In genomic region chr13:113033054-113033453, GRCh38 we compare ENCODE assay signal across 23 cellular contexts.
A peak's percentile ranks its signal among the peaks of the same experiment; 100 is the strongest.
DNase-seq lines count a peak whose midpoint lies in the region; ATAC-seq, FAIRE-seq and TF ChIP-seq lines count a peak whose summit lies in the region.
"Had no signal": no experiment of that assay in that cellular context is flagged by ENCODE, and none has a peak within 500 bp of the region (broad histone marks: within the 10 kb centered on the region; RNA-seq: fewer than 3 reads in every experiment).

No MANE protein-coding gene starts in this region.

- no TSS peak for BruUV-seq in K562 (replicated peaks; lab: Mats Ljungman, UMichigan)

- no peak overlapping the region for H2BK120ac ChIP-seq in neuronal stem cell (ENCODE audit: low read depth, low read length)

- H3K36me3 Mint-ChIP-seq in activated CD4-positive, alpha-beta T cell treated with anti-CD3 and anti-CD28 coated beads, Interleukin-2, amount 10 ng/mL, durations not matched to agents 7 days and 5 days (ENCODE audit: low read depth): no peaks in the 10 kb centered on the region
- H3K36me3 Mint-ChIP-seq: CD8-positive, alpha-beta T cell had no signal

- no peak overlapping the region for H2AFZ ChIP-seq in K562 (ENCODE audit: low read depth, low read length)
- H2AFZ ChIP-seq in neuronal stem cell (ENCODE audit: low read length): no peak overlapping the region
- H2AFZ ChIP-seq: GM23248 had no signal

- H3K27ac Mint-ChIP-seq in activated CD4-positive, alpha-beta T cell treated with anti-CD3 and anti-CD28 coated beads, Interleukin-2, amount 10 ng/mL, durations not matched to agents 7 days and 5 days: no peak overlapping the region
- H3K27ac Mint-ChIP-seq: B cell; CD4-positive, CD25-positive, alpha-beta regulatory T cell; CD8-positive, alpha-beta T cell; H9 had no signal

- no peak overlapping the region for H3K4ac ChIP-seq in neuronal stem cell (ENCODE audit: low read length)

- no peak for TF ChIP-seq CTCF in K562 (IDR thresholded peaks at IDR 0.05 in 2 of 3, conservative IDR thresholded peaks at IDR 0.05 in 1 of 3; ENCODE audit: insufficient read depth in 2 of 3, low read depth in 1 of 3, low read length in 3 of 3)
- TF ChIP-seq CTCF in kidney (IDR thresholded peaks at IDR 0.05; ENCODE audit: borderline replicate concordance, extremely low read depth, insufficient read depth): no peak
- TF ChIP-seq CTCF in thyroid gland (IDR thresholded peaks at IDR 0.05): no peak

- 16% methylated on average over 5 of the region's 28 CpGs for WGBS in K562 (ENCODE audit: insufficient coverage, low coverage, missing lambda C conversion rate)
- WGBS in neuronal stem cell (ENCODE audit: extremely low coverage in 2 of 2, insufficient read length in 2 of 2, insufficient replicate concordance in 1 of 2), 2 donors: no CpG with 5 or more reads among the region's 28 CpGs
- WGBS in thyroid gland, 2 donors: 84 to 85% methylated on average over 10 to 13 of the region's 28 CpGs

- no peaks in the 10 kb centered on the region for H3K27me3 Mint-ChIP-seq in activated CD4-positive, alpha-beta T cell treated with anti-CD3 and anti-CD28 coated beads, Interleukin-2, amount 10 ng/mL, durations not matched to agents 7 days and 5 days
- H3K27me3 Mint-ChIP-seq: B cell; CD4-positive, CD25-positive, alpha-beta regulatory T cell had no signal

- TF ChIP-seq EP300 in K562 (IDR thresholded peaks at IDR 0.05; ENCODE audit: low read length): no peak

- H4K20me1 ChIP-seq in K562 (replicated peaks; ENCODE audit: control insufficient read depth, insufficient read depth, low read length): no peaks in the 10 kb centered on the region; the same call in 1 of the 2 replicates

- H2AK5ac ChIP-seq in neuronal stem cell (ENCODE audit: low read depth, low read length): no peak overlapping the region

- H3K9me3 ChIP-seq in K562 (replicated peaks; ENCODE audit: control insufficient read depth, insufficient read depth, low read depth, low read length) (no peaks in the 10 kb centered on the region), kidney (ENCODE audit: control insufficient read depth in 1 of 2, low read length in 2 of 2) (no peaks in the 10 kb centered on the region), neuronal stem cell (replicated peaks in 1 of 2; ENCODE audit: control insufficient read depth in 2 of 2, insufficient read depth in 1 of 2, low read depth in 1 of 2, low read length in 2 of 2) (peaks cover 11 to 12% of the 10 kb centered on the region in 2 donors), thyroid gland (no peaks in the 10 kb centered on the region)
- H3K9me3 ChIP-seq: BLaER1 had no signal

- H3K9me3 Mint-ChIP-seq in activated CD4-positive, alpha-beta T cell treated with anti-CD3 and anti-CD28 coated beads, Interleukin-2, amount 10 ng/mL, durations not matched to agents 7 days and 5 days: no peaks in the 10 kb centered on the region
- H3K9me3 Mint-ChIP-seq: CD4-positive, CD25-positive, alpha-beta regulatory T cell; CD8-positive, alpha-beta T cell had no signal

- H3K4me1 ChIP-seq in K562 (replicated peaks in 1 of 2; ENCODE audit: control insufficient read depth in 2 of 2, insufficient read depth in 2 of 2, low read length in 2 of 2) (peaks cover 0 to 6% of the 10 kb centered on the region in 2 experiments; a peak in 1 of 5 replicates), kidney (ENCODE audit: control insufficient read depth in 1 of 2, insufficient read depth in 1 of 2, low read depth in 1 of 2, low read length in 2 of 2) (no peaks in the 10 kb centered on the region), neuronal stem cell (ENCODE audit: control insufficient read depth in 2 of 2, insufficient read depth in 1 of 2, low read depth in 1 of 2, low read length in 2 of 2) (peaks cover 0 to 3% of the 10 kb centered on the region in 2 donors), thyroid gland (no peaks in the 10 kb centered on the region)
- H3K4me1 ChIP-seq: BLaER1, Caco-2 had no signal

- no peak for ATAC-seq in K562
- ATAC-seq: CD8-positive, alpha-beta T cell; GM12878; HCT116 had no signal

- H3K4me2 ChIP-seq in K562 (ENCODE audit: insufficient read depth, low read length) (no peak overlapping the region), neuronal stem cell (ENCODE audit: insufficient read depth, low read length, poor library complexity, severe bottlenecking) (no peak overlapping the region)
- H3K4me2 ChIP-seq: BLaER1 had no signal

- H3K27ac ChIP-seq in K562 (ENCODE audit: extremely low read depth, low read depth, low read length) (no peak overlapping the region), kidney (ENCODE audit: low read depth in 2 of 2, low read length in 2 of 2) (no peak overlapping the region), neuronal stem cell (replicated peaks; ENCODE audit: low read length) (no peak overlapping the region), thyroid gland (no peak overlapping the region)
- H3K27ac ChIP-seq: 22Rv1, BLaER1, C4-2B, GM23248 had no signal

- H3K4me3 ChIP-seq in K562 (no peak overlapping the region), kidney (ENCODE audit: low read length in 2 of 2) (no peak overlapping the region), neuronal stem cell (ENCODE audit: low read length in 2 of 2) (no peak overlapping the region), thyroid gland (replicated peaks in 1 of 3) (no peak overlapping the region)
- H3K4me3 ChIP-seq: BLaER1, GM12878, GM23248 had no signal

- TF ChIP-seq RAD21 in K562 (CRISPR knock-in tag; conservative IDR thresholded peaks at IDR 0.05 in 1 of 2, IDR thresholded peaks at IDR 0.05 in 1 of 2): no peak

- POLR2A ChIA-PET in K562 (lab: Yijun Ruan, JAX): interaction anchor here (0.7 kb wide), 1 partner anchor 81 kb away, joined by 4 read pairs; no protein-coding TSS in a partner anchor
- POLR2A ChIA-PET in activated CD4-positive, alpha-beta T cell treated with anti-CD3 and anti-CD28 coated beads, Interleukin-2, amount 10 ng/mL, durations not matched to agents 7 days and 5 days (lab: Charles Lee): no interaction called here

- peak overlapping the region; percentile 49 for H3K18ac ChIP-seq in neuronal stem cell (ENCODE audit: low read length)

- DNase-seq in ELR (ENCODE audit: low read depth) (peak; percentile 6), K562 (ENCODE audit: extremely low read depth in 1 of 4, low spot score in 3 of 4) (no peak), kidney (peak; percentile 29), neuronal stem cell (ENCODE audit: low spot score) (no peak), posterior vena cava (ENCODE audit: low spot score) (no peak), thyroid gland (no peak)
- DNase-seq in activated CD4-positive, alpha-beta T cell treated with anti-CD3 and anti-CD28 coated beads, Interleukin-2, amount 10 ng/mL, durations not matched to agents 7 days and 5 days: no peak
- DNase-seq: Caco-2; CD4-positive, CD25-positive, alpha-beta regulatory T cell; CD8-positive, alpha-beta T cell; DMS153; DND-41; GDM1; H9 had no signal

- intact Hi-C loops in K562 (cut with micrococcal nuclease): no loop called here
- intact Hi-C loops in kidney (cut with DNase I): no loop called here
- intact Hi-C loops in posterior vena cava (cut with DNase I): no loop called here
- intact Hi-C loops in thyroid gland (cut with DNase I): no loop called here

- peak overlapping the region; percentile 64 for H3K14ac ChIP-seq in neuronal stem cell (ENCODE audit: low read length)

- TF ChIP-seq POLR2A in K562 (conservative IDR thresholded peaks at IDR 0.05) (no peak), thyroid gland (IDR thresholded peaks at IDR 0.05) (no peak)

- CTCF ChIA-PET in K562 (lab: Yijun Ruan, JAX; ENCODE audit: low intra/inter-chr PET ratio): interaction anchor here (0.8 kb wide), 1 partner anchor 101 kb away, joined by 3 read pairs; no protein-coding TSS in a partner anchor
- CTCF ChIA-PET in activated CD4-positive, alpha-beta T cell treated with anti-CD3 and anti-CD28 coated beads, Interleukin-2, amount 10 ng/mL, durations not matched to agents 7 days and 5 days (lab: Charles Lee): no interaction called here

- H3K9ac ChIP-seq in K562 (ENCODE audit: insufficient read depth in 1 of 2, low read depth in 2 of 2, low read length in 2 of 2): no peak overlapping the region
- H3K9ac ChIP-seq in kidney (ENCODE audit: low read length in 2 of 2): no peak overlapping the region
- H3K9ac ChIP-seq in neuronal stem cell (ENCODE audit: low read depth, low read length, poor library complexity): no peak overlapping the region
- H3K9ac ChIP-seq: BLaER1, GM23248 had no signal

- H4K8ac ChIP-seq in neuronal stem cell (ENCODE audit: low read depth, low read length): peak overlapping the region; percentile 88

- H3K23ac ChIP-seq in neuronal stem cell (ENCODE audit: low read depth, low read length, poor library complexity): no peak overlapping the region

- no peaks in the 10 kb centered on the region for H3K36me3 ChIP-seq in K562 (ENCODE audit: control insufficient read depth, insufficient read depth, low read length)
- H3K36me3 ChIP-seq in kidney (ENCODE audit: control insufficient read depth in 1 of 2, insufficient read depth in 2 of 2, low read length in 2 of 2): peaks cover 2 to 5% of the 10 kb centered on the region in 2 donors
- H3K36me3 ChIP-seq in neuronal stem cell (replicated peaks in 1 of 2; ENCODE audit: control insufficient read depth in 2 of 2, insufficient read depth in 2 of 2, low read length in 2 of 2): peaks cover 5 to 8% of the 10 kb centered on the region in 2 donors
- no peaks in the 10 kb centered on the region for H3K36me3 ChIP-seq in thyroid gland
- H3K36me3 ChIP-seq: BLaER1 had no signal

- H3K27me3 ChIP-seq in K562 (ENCODE audit: control insufficient read depth in 2 of 2, insufficient read depth in 2 of 2, low read length in 2 of 2) (peaks cover 7 to 69% of the 10 kb centered on the region in 2 experiments; a peak in 4 of 5 replicates), neuronal stem cell (ENCODE audit: control insufficient read depth in 3 of 3, insufficient read depth in 3 of 3, low read depth in 1 of 3, low read length in 3 of 3) (no peaks in the 10 kb centered on the region), thyroid gland (no peaks in the 10 kb centered on the region)

- no peaks in the 10 kb centered on the region for H3K79me2 ChIP-seq in K562 (ENCODE audit: control insufficient read depth, insufficient read depth, low read length)

- H2BK5ac ChIP-seq in neuronal stem cell (ENCODE audit: low read length): no peak overlapping the region

- H3K9me1 ChIP-seq in K562 (ENCODE audit: control insufficient read depth, insufficient read depth, low read length): no peaks in the 10 kb centered on the region

- no peak overlapping the region for H3K4me3 Mint-ChIP-seq in activated CD4-positive, alpha-beta T cell treated with anti-CD3 and anti-CD28 coated beads, Interleukin-2, amount 10 ng/mL, durations not matched to agents 7 days and 5 days
- H3K4me3 Mint-ChIP-seq: B cell; CD4-positive, CD25-positive, alpha-beta regulatory T cell; CD8-positive, alpha-beta T cell; H9 had no signal

- H2BK15ac ChIP-seq in neuronal stem cell (ENCODE audit: low read length): no peak overlapping the region

- in situ Hi-C loops in K562 (cut with MboI): no loop called here

- no peak for FAIRE-seq in K562 (lab: Jason Lieb, UNC)
- FAIRE-seq in kidney (lab: Jason Lieb, UNC): no peak
- FAIRE-seq: A204.1, GM12878, GM19239 had no signal

- H2BK12ac ChIP-seq in neuronal stem cell (ENCODE audit: low read length): no peak overlapping the region

- H3K79me1 ChIP-seq in neuronal stem cell (ENCODE audit: low read depth, low read length): peaks cover 6% of the 10 kb centered on the region

- no peaks in the 10 kb centered on the region for H3K4me1 Mint-ChIP-seq in activated CD4-positive, alpha-beta T cell treated with anti-CD3 and anti-CD28 coated beads, Interleukin-2, amount 10 ng/mL, durations not matched to agents 7 days and 5 days
- H3K4me1 Mint-ChIP-seq: B cell had no signal

- no peak overlapping the region for H4K91ac ChIP-seq in neuronal stem cell (ENCODE audit: low read depth, low read length, poor library complexity)

Comparison
In these comparisons a context has a peak if more than half of its experiments do, and no peak if none do; other contexts are left out.
1. DNase-seq: peak in ELR (single experiment) and kidney (single experiment); none in K562 (0 of 4), neuronal stem cell (single experiment), posterior vena cava (single experiment), thyroid gland (0 of 2) and activated CD4-positive, alpha-beta T cell treated with anti-CD3 and anti-CD28 coated beads, Interleukin-2, amount 10 ng/mL, durations not matched to agents 7 days and 5 days (single experiment).